In the genomic region with DNA sequence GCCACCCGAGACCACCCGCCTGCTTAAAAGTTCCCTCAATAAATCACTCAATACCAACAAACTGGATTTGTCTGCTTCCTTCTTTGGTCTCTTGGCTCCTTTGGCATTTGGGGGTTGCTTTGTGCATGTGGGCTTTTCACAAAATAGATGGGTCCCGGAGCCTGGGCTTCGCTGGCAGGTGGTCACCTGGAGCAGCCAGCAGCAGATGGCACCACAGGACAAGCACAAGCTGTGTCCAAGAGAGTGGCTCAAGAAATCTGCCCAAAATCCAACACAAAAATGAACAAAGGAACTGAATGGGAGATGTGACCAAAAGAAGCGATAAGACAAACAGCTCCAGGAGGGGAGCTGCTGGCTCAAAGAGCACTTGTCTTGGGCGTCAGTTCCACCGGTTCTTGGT, we compare ENCODE assay signal across 6 cellular contexts. TPM values are rescaled to one million over a fixed set of nuclear protein-coding genes. Genes with fewer than 3 reads are reported as not detected.
"Had no signal": no experiment of that assay in that cellular context is flagged by ENCODE, and none has a peak within 500 bp of the region (broad histone marks: within the 10 kb centered on the region; RNA-seq: fewer than 3 reads in every experiment).

No MANE protein-coding gene starts in this region.

RNA-seq across cellular contexts. Expression of a gene that starts 6.2 kb away (rescaled TPM):
- total RNA-seq: thoracic aorta, thyroid gland, upper lobe of right lung, ureter, uterus had no signal
- polyA plus RNA-seq: urinary bladder had no signal
